Comparison of ENCODE assay signal across 18 cellular contexts in genomic region chr7:79555571-79555970, GRCh38.
A peak's percentile ranks its signal among the peaks of the same experiment; 100 is the strongest.
DNase-seq lines count a peak whose midpoint lies in the region; ATAC-seq, FAIRE-seq and TF ChIP-seq lines count a peak whose summit lies in the region.
"Had no signal": no experiment of that assay in that cellular context is flagged by ENCODE, and none has a peak within 500 bp of the region (broad histone marks: within the 10 kb centered on the region; RNA-seq: fewer than 3 reads in every experiment).

No MANE protein-coding gene starts in this region.

- no peak for FAIRE-seq in bronchial epithelial cell (lab: Jason Lieb, UNC)
- FAIRE-seq: GM12891, H1, HepG2, HTR-8/SVneo had no signal

- H3K4me1 ChIP-seq in ACC112 (ENCODE audit: control insufficient read depth, insufficient read depth, low read length, unreplicated experiment), result peaks cover 11% of the 10 kb centered on the region
- H3K4me1 ChIP-seq in heart right ventricle, result no peaks in the 10 kb centered on the region
- H3K4me1 ChIP-seq: BLaER1 treated with 17β-estradiol and CSF1 and Interleukin-3, amounts not matched to agents 10 nM and 100 nM had no signal

- DNase-seq in DMS53 treated with DMSO at 0.1 percent for 48 hours (lab: John Stamatoyannopoulos, UW; ENCODE audit: unreplicated experiment) (peak; percentile 87), NCI-H345 (lab: John Stamatoyannopoulos, UW) (peak; percentile 11), bronchial epithelial cell (ENCODE audit: low read depth) (peak; percentile 1), heart right ventricle (no peak), GM03348 (ENCODE audit: low spot score) (no peak)
- DNase-seq: 8988T; ACHN; CD4-positive, CD25-positive, alpha-beta regulatory T cell; DMS153; HCEC 1CT; HFFc6 had no signal

- H3K79me2 ChIP-seq in ACC112 (ENCODE audit: control insufficient read depth, insufficient read depth, low read length, unreplicated experiment), result no peaks in the 10 kb centered on the region

- TF ChIP-seq CTCF in bronchial epithelial cell (IDR thresholded peaks at IDR 0.05; ENCODE audit: insufficient read depth, low read length, severe bottlenecking) (no peak), heart right ventricle (IDR thresholded peaks at IDR 0.05) (no peak)

- H2AFZ ChIP-seq in ACC112 (ENCODE audit: low read length, unreplicated experiment), result peak overlapping the region; percentile 25

- whole genome bisulfite sequencing in heart right ventricle, 2 donors, result 91 to 95% methylated on average over 1 of the region's 1 CpG

- H3K4me3 ChIP-seq in ACC112 (ENCODE audit: low read depth, low read length) (no peak overlapping the region), bronchial epithelial cell (ENCODE audit: low read depth, low read length) (no peak overlapping the region), heart right ventricle (no peak overlapping the region)
- H3K4me3 ChIP-seq: BLaER1 treated with 17β-estradiol and CSF1 and Interleukin-3, amounts not matched to agents 10 nM and 100 nM had no signal

- H3K9me3 ChIP-seq in heart right ventricle, result no peaks in the 10 kb centered on the region
- H3K9me3 ChIP-seq: BLaER1 treated with 17β-estradiol and CSF1 and Interleukin-3, amounts not matched to agents 10 nM and 100 nM had no signal

- H3K27ac ChIP-seq in ACC112 (ENCODE audit: low read depth, low read length) (no peak overlapping the region), heart right ventricle (no peak overlapping the region)
- H3K27ac ChIP-seq: BLaER1 treated with 17β-estradiol and CSF1 and Interleukin-3, amounts not matched to agents 10 nM and 100 nM had no signal

- H3K27me3 ChIP-seq in ACC112 (ENCODE audit: insufficient read depth, low read length), result no peaks in the 10 kb centered on the region
- H3K27me3 ChIP-seq in bronchial epithelial cell (ENCODE audit: control insufficient read depth, insufficient read depth, low read length), result no peaks in the 10 kb centered on the region
- H3K27me3 ChIP-seq in heart right ventricle, result no peaks in the 10 kb centered on the region
- H3K27me3 ChIP-seq: BLaER1 treated with 17β-estradiol and CSF1 and Interleukin-3, amounts not matched to agents 10 nM and 100 nM had no signal

- intact Hi-C loops in heart right ventricle (cut with DNase I), result no loop called here

- H3K36me3 ChIP-seq in ACC112 (ENCODE audit: insufficient read depth, low read length), result no peaks in the 10 kb centered on the region
- H3K36me3 ChIP-seq in bronchial epithelial cell (ENCODE audit: control insufficient read depth, insufficient read depth, low read length), result no peaks in the 10 kb centered on the region
- H3K36me3 ChIP-seq in heart right ventricle, result no peaks in the 10 kb centered on the region
- H3K36me3 ChIP-seq: BLaER1 treated with 17β-estradiol and CSF1 and Interleukin-3, amounts not matched to agents 10 nM and 100 nM had no signal

- ATAC-seq in heart right ventricle (no peak), GM19328 (IDR thresholded peaks at IDR 0.05; ENCODE audit: unreplicated experiment) (no peak)
- ATAC-seq: HepG2 had no signal

Comparison
In these comparisons a context has a peak if more than half of its experiments do, and no peak if none do; other contexts are left out.
1. DNase-seq: peak in DMS53 treated with DMSO at 0.1 percent for 48 hours (single experiment), NCI-H345 (single experiment) and bronchial epithelial cell (single experiment); none in heart right ventricle (0 of 2) and GM03348 (single experiment).